9 cellular contexts compared by ENCODE assay signal in genomic region chr7:106178593-106179134, GRCh38.
DNase-seq lines count a peak whose midpoint lies in the region; TF ChIP-seq lines count a peak whose summit lies in the region.
"Had no signal": no experiment of that assay in that cellular context is flagged by ENCODE, and none has a peak within 500 bp of the region (broad histone marks: within the 10 kb centered on the region; RNA-seq: fewer than 3 reads in every experiment).

No MANE protein-coding gene starts in this region.

- H3K27me3 ChIP-seq in prostate gland (replicated peaks; ENCODE audit: insufficient read depth), result no peaks in the 10 kb centered on the region
- H3K27me3 ChIP-seq in thyroid gland, result no peaks in the 10 kb centered on the region
- no peaks in the 10 kb centered on the region for H3K27me3 ChIP-seq in CD8-positive, alpha-beta memory T cell (ENCODE audit: insufficient read depth, low read length, poor library complexity, severe bottlenecking)

- intact Hi-C loops in prostate gland (cut with DNase I) (loop anchor here (2.0 to 10.0 kb wide), 2 partner anchors 366 to 482 kb away; partner anchors contain the start of gene CCDC71L), thyroid gland (cut with DNase I) (loop anchor here (2.0 kb wide), 1 partner anchor 282 kb away; no protein-coding TSS in a partner anchor)

- H3K4me3 Mint-ChIP-seq in glutamatergic neuron (ENCODE audit: unreplicated experiment), result no peak overlapping the region
- H3K4me3 Mint-ChIP-seq in CD8-positive, alpha-beta memory T cell, result no peak overlapping the region
- H3K4me3 Mint-ChIP-seq: activated T-cell treated with anti-CD3 and anti-CD28 coated beads, Interleukin-2, amount 50 U/mL, for 24 hours had no signal

- POLR2A ChIA-PET in CD8-positive, alpha-beta memory T cell (lab: Charles Lee), result no interaction called here

- H3K9me3 ChIP-seq in prostate gland, result no peaks in the 10 kb centered on the region
- H3K9me3 ChIP-seq in thyroid gland, result no peaks in the 10 kb centered on the region
- H3K9me3 ChIP-seq in CD8-positive, alpha-beta memory T cell (ENCODE audit: low read length), result no peaks in the 10 kb centered on the region

- H3K27me3 Mint-ChIP-seq in glutamatergic neuron (ENCODE audit: unreplicated experiment), result no peaks in the 10 kb centered on the region
- peaks cover 4 to 14% of the 10 kb centered on the region in 2 donors for H3K27me3 Mint-ChIP-seq in CD8-positive, alpha-beta memory T cell

- TF ChIP-seq CTCF in GM12864 (IDR thresholded peaks at IDR 0.05; ENCODE audit: low read depth, low read length, missing control alignments), result peak; percentile 17
- peak in 3 of 4 experiments; percentile 51 to 74 (median 58) for TF ChIP-seq CTCF in prostate gland (IDR thresholded peaks at IDR 0.05)
- TF ChIP-seq CTCF in glutamatergic neuron (IDR thresholded peaks at IDR 0.05; ENCODE audit: partially characterized antibody, unreplicated experiment), result no peak
- no peak for TF ChIP-seq CTCF in thyroid gland (IDR thresholded peaks at IDR 0.05)

- no peaks in the 10 kb centered on the region for H3K4me1 Mint-ChIP-seq in glutamatergic neuron (ENCODE audit: low read depth, unreplicated experiment)
- peaks cover 2 to 10% (median 6%) of the 10 kb centered on the region in 3 donors for H3K4me1 Mint-ChIP-seq in CD8-positive, alpha-beta memory T cell

- H3K27ac ChIP-seq in prostate gland (peak overlapping the region; percentile 73 to 79), thyroid gland (no peak overlapping the region)
- H3K27ac ChIP-seq in CD8-positive, alpha-beta memory T cell (ENCODE audit: low read depth, low read length), result no peak overlapping the region

- H3K36me3 ChIP-seq in prostate gland (no peaks in the 10 kb centered on the region), thyroid gland (no peaks in the 10 kb centered on the region)
- H3K36me3 ChIP-seq in CD8-positive, alpha-beta memory T cell (ENCODE audit: insufficient read depth, low read length), result no peaks in the 10 kb centered on the region

- WGBS in prostate gland, result 85% methylated on average over 3 of the region's 3 CpGs
- 94 to 96% methylated on average over 3 of the region's 3 CpGs for WGBS in thyroid gland, 2 donors

- H3K9me3 Mint-ChIP-seq in glutamatergic neuron (ENCODE audit: unreplicated experiment), result no peaks in the 10 kb centered on the region
- H3K9me3 Mint-ChIP-seq in CD8-positive, alpha-beta memory T cell, result no peaks in the 10 kb centered on the region
- H3K9me3 Mint-ChIP-seq: activated T-cell treated with anti-CD3 and anti-CD28 coated beads, Interleukin-2, amount 50 U/mL, for 24 hours had no signal

- DNase-seq in GM12864 (ENCODE audit: low read depth) (no peak), NCI-H226 (peak; percentile 53), dermis microvascular lymphatic vessel endothelial cell (ENCODE audit: low read depth in 2 of 2) (peak; percentile 10 to 72), prostate gland (ENCODE audit: low spot score) (peak; percentile 71), glutamatergic neuron (no peak), thyroid gland (no peak), MV-4-11 (lab: John Stamatoyannopoulos, UW) (no peak)
- DNase-seq in CD8-positive, alpha-beta memory T cell, result no peak
- DNase-seq: activated T-cell treated with anti-CD3 and anti-CD28 coated beads, Interleukin-2, amount 50 U/mL, for 24 hours had no signal

- CTCF ChIA-PET in CD8-positive, alpha-beta memory T cell (lab: Charles Lee), result interaction anchor here (2.1 to 8.5 kb wide), 2 partner anchors 286 to 558 kb away, joined by 6 to 100 read pairs; no protein-coding TSS in a partner anchor

- H3K4me3 ChIP-seq in GM12864 (ENCODE audit: low read depth, low read length), result no peak overlapping the region
- H3K4me3 ChIP-seq in prostate gland, result no peak overlapping the region
- H3K4me3 ChIP-seq in thyroid gland (replicated peaks in 1 of 3), result no peak overlapping the region
- H3K4me3 ChIP-seq in CD8-positive, alpha-beta memory T cell (ENCODE audit: low read length), result no peak overlapping the region

- H3K4me1 ChIP-seq in prostate gland (replicated peaks), result peaks cover 19% of the 10 kb centered on the region
- H3K4me1 ChIP-seq in thyroid gland, result peaks cover 3 to 20% of the 10 kb centered on the region in 2 donors
- no peaks in the 10 kb centered on the region for H3K4me1 ChIP-seq in CD8-positive, alpha-beta memory T cell (ENCODE audit: insufficient read depth, low read length)

- H3K27ac Mint-ChIP-seq in glutamatergic neuron (ENCODE audit: unreplicated experiment), result no peak overlapping the region
- no peak overlapping the region for H3K27ac Mint-ChIP-seq in CD8-positive, alpha-beta memory T cell
- H3K27ac Mint-ChIP-seq: activated T-cell treated with anti-CD3 and anti-CD28 coated beads, Interleukin-2, amount 50 U/mL, for 24 hours had no signal

- TF ChIP-seq POLR2A in prostate gland (IDR thresholded peaks at IDR 0.05) (no peak), thyroid gland (IDR thresholded peaks at IDR 0.05) (no peak)

- H3K36me3 Mint-ChIP-seq in glutamatergic neuron (ENCODE audit: unreplicated experiment), result no peaks in the 10 kb centered on the region
- no peaks in the 10 kb centered on the region for H3K36me3 Mint-ChIP-seq in CD8-positive, alpha-beta memory T cell

Comparison
In these comparisons a context has a peak if more than half of its experiments do, and no peak if none do; other contexts are left out.
1. DNase-seq: peak in NCI-H226 (single experiment), dermis microvascular lymphatic vessel endothelial cell (2 of 2) and prostate gland (single experiment); none in GM12864 (single experiment), glutamatergic neuron (single experiment), thyroid gland (0 of 2), CD8-positive, alpha-beta memory T cell (0 of 5) and MV-4-11 (single experiment).
2. CTCF ChIP-seq: peak in GM12864 (single experiment) and prostate gland (3 of 4); none in glutamatergic neuron (single experiment) and thyroid gland (0 of 6).
3. H3K27ac ChIP-seq: peak in prostate gland (2 of 2); none in thyroid gland (0 of 3) and CD8-positive, alpha-beta memory T cell (single experiment).